ENCODE assay signal across 8 cellular contexts in genomic region chr15:74793135-74794028, GRCh38. TPM values are rescaled to one million over a fixed set of nuclear protein-coding genes. Genes with fewer than 3 reads are reported as not detected.
DNase-seq lines count a peak whose midpoint lies in the region; ATAC-seq, FAIRE-seq and TF ChIP-seq lines count a peak whose summit lies in the region.

No MANE protein-coding gene starts in this region.

- DNase-seq in GM12864 (ENCODE audit: low read depth) (no peak), T-helper 22 cell (ENCODE audit: low read depth) (peak; percentile 59), astrocyte (ENCODE audit: low read depth) (no peak), retinal pigment epithelial cell (ENCODE audit: low read depth) (no peak), pancreas (no peak), HCEC 1CT (no peak), Caco-2 (no peak)

- H3K36me3 ChIP-seq in astrocyte (ENCODE audit: insufficient read depth, low read length) (no peaks in the 10 kb centered on the region), pancreas (no peaks in the 10 kb centered on the region), Caco-2 (ENCODE audit: control insufficient read depth, insufficient read depth, low read length) (no peaks in the 10 kb centered on the region; the same call in 1 of the 2 replicates)

- 79 to 88% methylated on average over 12 of the region's 12 CpGs for WGBS in pancreas, 2 donors

- intact Hi-C loops in pancreas (cut with DNase I) = no loop called here
- intact Hi-C loops in Caco-2 (cut with micrococcal nuclease; ENCODE audit: unreplicated experiment) = no loop called here

- H3K4me2 ChIP-seq in astrocyte (ENCODE audit: low read length) = peak overlapping the region; percentile 26

- CTCF ChIA-PET in Caco-2 (lab: Charles Lee) = interaction anchor here (1.0 kb wide), 2 partner anchors 22 to 24 kb away, joined by 4 to 5 read pairs; no protein-coding TSS in a partner anchor

- H3K4me1 Mint-ChIP-seq in astrocyte (ENCODE audit: low read depth, unreplicated experiment) (peaks cover 32% of the 10 kb centered on the region), Caco-2 (ENCODE audit: low read depth, unreplicated experiment) (peaks cover 6% of the 10 kb centered on the region)

- peak overlapping the region; percentile 13 for H3K9ac ChIP-seq in astrocyte (ENCODE audit: low read length)

- H3K36me3 Mint-ChIP-seq in astrocyte (ENCODE audit: low read depth, unreplicated experiment) (peaks cover 2% of the 10 kb centered on the region), Caco-2 (ENCODE audit: insufficient read depth, unreplicated experiment) (no peaks in the 10 kb centered on the region)

- H3K27me3 Mint-ChIP-seq in astrocyte (ENCODE audit: low read depth, unreplicated experiment) (no peaks in the 10 kb centered on the region), Caco-2 (ENCODE audit: insufficient read depth, unreplicated experiment) (no peaks in the 10 kb centered on the region)

- H3K9me3 ChIP-seq in astrocyte (ENCODE audit: insufficient read depth, low read depth, low read length) = no peaks in the 10 kb centered on the region
- H3K9me3 ChIP-seq in pancreas = no peaks in the 10 kb centered on the region
- no peaks in the 10 kb centered on the region for H3K9me3 ChIP-seq in Caco-2

- ATAC-seq in GM21381 (IDR thresholded peaks at IDR 0.05; ENCODE audit: unreplicated experiment) (no peak), pancreas (no peak)

- peaks cover 49% of the 10 kb centered on the region for H3K4me1 ChIP-seq in astrocyte (ENCODE audit: insufficient read depth, low read length)
- peaks cover 0 to 21% (median 0%) of the 10 kb centered on the region in 3 donors for H3K4me1 ChIP-seq in pancreas
- peaks cover 17% of the 10 kb centered on the region for H3K4me1 ChIP-seq in Caco-2

- BruUV-seq in Caco-2 (replicated peaks; lab: Mats Ljungman, UMichigan) = no TSS peak

- no peaks in the 10 kb centered on the region for H3K27me3 ChIP-seq in astrocyte (ENCODE audit: insufficient read depth, low read length)
- no peaks in the 10 kb centered on the region for H3K27me3 ChIP-seq in pancreas
- no peaks in the 10 kb centered on the region for H3K27me3 ChIP-seq in Caco-2 (replicated peaks; ENCODE audit: control insufficient read depth, insufficient read depth, low read length)

- no peaks in the 10 kb centered on the region for H3K9me3 Mint-ChIP-seq in astrocyte (ENCODE audit: unreplicated experiment)
- no peaks in the 10 kb centered on the region for H3K9me3 Mint-ChIP-seq in Caco-2 (ENCODE audit: unreplicated experiment)

- no peak for FAIRE-seq in astrocyte (lab: Jason Lieb, UNC)
- FAIRE-seq in pancreas (lab: Jason Lieb, UNC) = no peak

- POLR2A ChIA-PET in Caco-2 (lab: Charles Lee) = no interaction called here

- H4K20me1 ChIP-seq in astrocyte (ENCODE audit: insufficient read depth, low read length) = peaks cover 92% of the 10 kb centered on the region

- peak; percentile 76 for TF ChIP-seq CTCF in GM12864 (IDR thresholded peaks at IDR 0.05; ENCODE audit: low read depth, low read length, missing control alignments)
- TF ChIP-seq CTCF in astrocyte (IDR thresholded peaks at IDR 0.05; ENCODE audit: insufficient read depth, low read depth, low read length) = peak; percentile 29
- peak; percentile 18 for TF ChIP-seq CTCF in retinal pigment epithelial cell (conservative IDR thresholded peaks at IDR 0.05; ENCODE audit: low read depth, low read length)
- no peak for TF ChIP-seq CTCF in pancreas (IDR thresholded peaks at IDR 0.05)
- TF ChIP-seq CTCF in Caco-2 (IDR thresholded peaks at IDR 0.05; ENCODE audit: insufficient read depth in 1 of 2, low read depth in 1 of 2, low read length in 1 of 2, severe bottlenecking in 1 of 2, unreplicated experiment in 1 of 2) = no peak

- no peak overlapping the region; the same call in 1 of the 2 replicates for H3K4me3 ChIP-seq in GM12864 (ENCODE audit: low read depth, low read length)
- no peak overlapping the region for H3K4me3 ChIP-seq in astrocyte (ENCODE audit: insufficient read depth, low read depth, low read length)
- no peak overlapping the region for H3K4me3 ChIP-seq in retinal pigment epithelial cell (ENCODE audit: low read length)
- no peak overlapping the region for H3K4me3 ChIP-seq in pancreas
- H3K4me3 ChIP-seq in Caco-2 (ENCODE audit: low read depth, low read length) = no peak overlapping the region

- H3K27ac Mint-ChIP-seq in astrocyte (ENCODE audit: unreplicated experiment) (no peak overlapping the region), Caco-2 (ENCODE audit: unreplicated experiment) (no peak overlapping the region)

- no peak overlapping the region for H2AFZ ChIP-seq in astrocyte (ENCODE audit: low read depth, low read length)

- H3K27ac ChIP-seq in astrocyte (ENCODE audit: low read depth, low read length) (peak overlapping the region; percentile 15), pancreas (no peak overlapping the region)

- H3K4me3 Mint-ChIP-seq in astrocyte (ENCODE audit: unreplicated experiment) (no peak overlapping the region), Caco-2 (ENCODE audit: unreplicated experiment) (no peak overlapping the region)

- peaks cover 92% of the 10 kb centered on the region for H3K79me2 ChIP-seq in astrocyte (ENCODE audit: insufficient read depth, low read length)

RNA-seq across cellular contexts. Expression of gene CSK, which starts 11.5 kb away (rescaled TPM):
- 45.4 and 49.8 TPM in 2 replicates for total RNA-seq in astrocyte
- total RNA-seq in pancreas = 10 to 100 TPM in 5 of 6 donors, 1 to 10 TPM in 1; 8.5 to 35.1 (median 14.1) TPM
- polyA plus RNA-seq in pancreas = 10 to 100 TPM; 18.1 to 22.3 TPM
- 62.7 and 62.8 TPM in 2 replicates for total RNA-seq in Caco-2 (2022)

RNA-seq across cellular contexts. Expression of gene LMAN1L, which starts 19.3 kb away (rescaled TPM):
- total RNA-seq in astrocyte = 0.32 TPM in 1 of 2 replicates, not detected in the other
- under 1 TPM in 1 of 6 donors, not detected in 5; 0.14 TPM for total RNA-seq in pancreas
- polyA plus RNA-seq in pancreas = not detected
- total RNA-seq in Caco-2 (2022) = not detected in 2 replicates

RNA-seq across cellular contexts. Expression of gene CPLX3, which starts 33.0 kb away (rescaled TPM):
- total RNA-seq in astrocyte (not detected in 2 replicates), pancreas (not detected), Caco-2 (2022) (not detected in 2 replicates)
- polyA plus RNA-seq in pancreas = under 1 TPM in 1 of 2 donors, not detected in 1; 0.09 TPM

RNA-seq across cellular contexts. Expression of gene CYP1A2, which starts 44.7 kb away (rescaled TPM):
- total RNA-seq in astrocyte = not detected in 2 replicates
- under 1 TPM in 1 of 6 donors, not detected in 5; 0.06 TPM for total RNA-seq in pancreas
- polyA plus RNA-seq in pancreas = not detected
- total RNA-seq in Caco-2 (2022) = not detected in 2 replicates

RNA-seq across cellular contexts. Expression of gene ULK3, which starts 49.6 kb away (rescaled TPM):
- total RNA-seq in astrocyte (14.2 and 15.6 TPM in 2 replicates), pancreas (10 to 100 TPM; 15.0 to 30.8 (median 19.6) TPM), Caco-2 (2022) (28.2 and 33.4 TPM in 2 replicates)
- polyA plus RNA-seq in pancreas = 10 to 100 TPM; 60.4 to 83.5 TPM

Comparison
In these comparisons a context has a peak if more than half of its experiments do, and no peak if none do; other contexts are left out.
1. CTCF ChIP-seq: peak in GM12864 (single experiment), astrocyte (single experiment) and retinal pigment epithelial cell (single experiment); none in pancreas (0 of 4) and Caco-2 (0 of 2).